ENCODE assay signal across 27 cellular contexts in the genomic region with DNA sequence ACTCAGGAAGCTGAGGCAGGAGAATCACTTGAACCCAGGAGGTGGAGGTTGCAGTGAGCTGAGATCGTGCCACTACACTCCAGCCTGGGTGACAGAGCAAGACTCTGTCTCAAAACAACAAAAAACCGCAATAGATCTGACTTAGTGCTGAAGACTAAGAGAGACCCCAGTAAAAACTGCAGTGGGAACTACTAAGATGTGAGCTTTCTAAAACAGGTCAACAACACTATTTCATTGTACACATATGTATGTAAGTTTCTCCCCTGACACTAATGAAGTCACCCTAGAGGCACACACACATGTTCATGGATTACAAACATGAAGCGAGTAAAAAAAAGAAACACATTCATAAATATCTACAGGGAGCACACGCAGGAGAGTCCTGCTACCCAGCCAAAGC.
"Had no signal": no experiment of that assay in that cellular context is flagged by ENCODE, and none has a peak within 500 bp of the region (broad histone marks: within the 10 kb centered on the region; RNA-seq: fewer than 3 reads in every experiment).

No MANE protein-coding gene starts in this region.

- FAIRE-seq: urothelium cell line had no signal

- DNase-seq: stimulated activated CD4-positive, alpha-beta T cell treated with anti-CD3 and anti-CD28 coated beads, Interleukin-2, amount 100 ng/mL, for 48 hours; stimulated activated CD4-positive, alpha-beta T cell treated with anti-CD3 and anti-CD28 coated beads, Interleukin-4, amount 100 ng/mL, for 1 hour; stimulated activated CD4-positive, alpha-beta T cell treated with anti-CD3 and anti-CD28 coated beads, Interleukin-4, amount 100 ng/mL, for 24 hours; stimulated activated CD4-positive, alpha-beta T cell treated with anti-CD3 and anti-CD28 coated beads, Interleukin-4, amount 100 ng/mL, for 4 hours; stimulated activated CD8-positive, alpha-beta memory T cell treated with anti-CD3 and anti-CD28 coated beads, Interleukin-4, amount 100 ng/mL, for 48 hours; stimulated activated naive B cell treated with anti-CD40 and anti-IgM and Interleukin-4, amounts not matched to agents 10 μg/mL and 1 μg/mL and 100 μg/mL, for 72 hours; stimulated activated naive CD4-positive, alpha-beta T cell; stimulated activated naive CD4-positive, alpha-beta T cell treated with Interleukin-2 at 50 U/mL for 16 hours; stimulated activated naive CD8-positive, alpha-beta T cell treated with anti-CD3 and anti-CD28 coated beads, Interleukin-15, amount 100 ng/mL, for 72 hours; stimulated activated naive CD8-positive, alpha-beta T cell treated with anti-CD3 and anti-CD28 coated beads, Interleukin-15, Interleukin-2, amounts not matched to agents 100 U/mL and 50 U/mL, for 24 hours; stomach; substantia nigra; testis; thyroid gland; tibial artery; transverse colon; trophoblast cell; upper lobe of left lung; upper lobe of right lung; uterus had no signal

- H3K27ac ChIP-seq: stomach, suprapubic skin, testis, thoracic aorta, thyroid gland, tibial artery, tibial nerve, transverse colon, upper lobe of left lung, upper lobe of right lung, uterus, vagina had no signal

- H3K4me3 ChIP-seq: stomach, suprapubic skin, testis, thoracic aorta, thyroid gland, tibial artery, tibial nerve, transverse colon, upper lobe of left lung, upper lobe of right lung, uterus, vagina had no signal

- H3K27me3 ChIP-seq: stomach, suprapubic skin, testis, thyroid gland, tibial artery, tibial nerve, transverse colon, upper lobe of left lung, upper lobe of right lung, uterus, vagina had no signal

- H3K36me3 ChIP-seq: stomach, suprapubic skin, thoracic aorta, thyroid gland, transverse colon, upper lobe of left lung, upper lobe of right lung, uterus, vagina had no signal

- H3K9me3 ChIP-seq: testis, thyroid gland, transverse colon, vagina had no signal

- H3K4me1 ChIP-seq: stomach, suprapubic skin, testis, thyroid gland, tibial nerve, transverse colon, upper lobe of left lung, upper lobe of right lung, uterus, vagina had no signal

- ATAC-seq: stimulated activated effector memory CD8-positive, alpha-beta T cell treated with anti-CD3 and anti-CD28 coated beads, Interleukin-12 subunit alpha, Interleukin-12 subunit beta, amount 100 ng/mL, for 72 hours; stimulated activated memory B cell treated with anti-CD40 and anti-IgM and Interleukin-4, amounts not matched to agents 10 μg/mL and 1 μg/mL and 100 μg/mL, for 72 hours; stimulated activated naive B cell treated with anti-CD40 and anti-IgM and Interleukin-4, amounts not matched to agents 10 μg/mL and 1 μg/mL and 100 μg/mL, for 72 hours; stimulated activated naive CD8-positive, alpha-beta T cell treated with anti-CD3 and anti-CD28 coated beads, Interleukin-15, amount 100 ng/mL, for 72 hours; stimulated activated naive CD8-positive, alpha-beta T cell treated with anti-CD3 and anti-CD28 coated beads, Interleukin-15, Interleukin-2, amounts not matched to agents 100 U/mL and 50 U/mL, for 24 hours; upper lobe of right lung had no signal
